ENCODE assay signal across 18 cellular contexts in the genomic region with DNA sequence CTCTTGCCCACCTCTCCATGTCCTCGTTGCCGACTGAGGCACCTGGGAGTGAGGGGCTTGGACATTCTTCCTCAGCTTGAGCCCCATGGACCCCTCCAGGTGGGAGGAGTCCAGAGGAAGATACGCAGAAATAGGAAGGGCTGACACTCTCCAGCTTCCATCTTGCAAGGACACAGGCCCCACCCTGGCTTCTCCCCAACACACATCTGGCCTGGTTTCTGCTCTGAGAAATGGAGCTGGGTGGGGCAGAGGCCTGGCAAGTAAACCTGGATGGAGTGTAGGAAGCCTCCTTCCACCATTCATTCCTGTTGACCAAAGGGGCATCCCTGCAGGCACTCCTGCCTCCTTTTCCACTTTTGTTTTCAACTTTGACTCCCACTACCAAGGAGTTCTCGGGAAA. TPM values are rescaled to one million over a fixed set of nuclear protein-coding genes. Genes with fewer than 3 reads are reported as not detected.
DNase-seq lines count a peak whose midpoint lies in the region; ATAC-seq and TF ChIP-seq lines count a peak whose summit lies in the region.
"Had no signal": no experiment of that assay in that cellular context is flagged by ENCODE, and none has a peak within 500 bp of the region (broad histone marks: within the 10 kb centered on the region; RNA-seq: fewer than 3 reads in every experiment).

No MANE protein-coding gene starts in this region.

- 0 out of 2 replicates have a peak overlapping the region, but pooled peaks have one; percentile 68 for H3K27ac ChIP-seq in GM23248
- peak overlapping the region; percentile 95 to 97 for H3K27ac ChIP-seq in ascending aorta
- H3K27ac ChIP-seq in gastroesophageal sphincter: peak overlapping the region in 3 of 4 donors; percentile 57 to 63 (median 60)
- peak overlapping the region; percentile 36 for H3K27ac ChIP-seq in temporal lobe (ENCODE audit: low read depth, low read length)
- no peak overlapping the region for H3K27ac ChIP-seq in CD4-positive, alpha-beta T cell (ENCODE audit: low read depth, low read length)
- H3K27ac ChIP-seq: HL-60 had no signal

- no peak for TF ChIP-seq POLR2A in gastroesophageal sphincter (IDR thresholded peaks at IDR 0.05)

- no peaks in the 10 kb centered on the region for H4K20me1 ChIP-seq in GM23248 (ENCODE audit: insufficient read depth)

- H3K36me3 Mint-ChIP-seq in CD4-positive, alpha-beta T cell (ENCODE audit: low read depth): no peaks in the 10 kb centered on the region
- H3K36me3 Mint-ChIP-seq: CD4-positive, alpha-beta memory T cell had no signal

- H3K4me1 Mint-ChIP-seq in CD4-positive, alpha-beta T cell (ENCODE audit: low read depth): no peaks in the 10 kb centered on the region
- H3K4me1 Mint-ChIP-seq: B cell had no signal

- no peaks in the 10 kb centered on the region for H3K9me3 Mint-ChIP-seq in CD4-positive, alpha-beta T cell
- H3K9me3 Mint-ChIP-seq: CD4-positive, alpha-beta memory T cell; HFFc6 had no signal

- 63 to 80% methylated on average over 4 of the region's 4 CpGs for WGBS in GM23248 (ENCODE audit: low coverage in 1 of 2, low lambda C conversion rate in 2 of 2, missing lambda C conversion rate in 2 of 2), 2 experiments
- WGBS in gastroesophageal sphincter (ENCODE audit: low coverage in 1 of 2), 2 donors: 100% methylated on average over 1 to 3 of the region's 4 CpGs

- H3K9me2 ChIP-seq in GM23248 (ENCODE audit: insufficient read depth): no peaks in the 10 kb centered on the region

- H3K4me3 ChIP-seq in GM23248 (no peak overlapping the region), ascending aorta (no peak overlapping the region), gastroesophageal sphincter (no peak overlapping the region)

- H2AFZ ChIP-seq in GM23248: no peak overlapping the region

- TF ChIP-seq CTCF in ascending aorta (IDR thresholded peaks at IDR 0.05) (no peak), gastroesophageal sphincter (IDR thresholded peaks at IDR 0.05) (no peak)
- TF ChIP-seq CTCF in CD4-positive, alpha-beta T cell (IDR thresholded peaks at IDR 0.05): no peak

- ATAC-seq in gastroesophageal sphincter: no peak
- ATAC-seq in CD4-positive, alpha-beta T cell (ENCODE audit: poor library complexity): no peak

- CTCF ChIA-PET in CD4-positive, alpha-beta T cell (lab: Charles Lee): interaction anchor here (1.5 kb wide), 1 partner anchor 16 kb away, joined by 4 read pairs; no protein-coding TSS in a partner anchor

- H3K27me3 ChIP-seq in GM23248 (replicated peaks; ENCODE audit: insufficient read depth) (no peaks in the 10 kb centered on the region), ascending aorta (no peaks in the 10 kb centered on the region), gastroesophageal sphincter (no peaks in the 10 kb centered on the region)
- no peaks in the 10 kb centered on the region for H3K27me3 ChIP-seq in CD4-positive, alpha-beta T cell (ENCODE audit: control insufficient read depth, insufficient read depth, low read length)

- H3K9me3 ChIP-seq in GM23248 (ENCODE audit: low read depth) (no peaks in the 10 kb centered on the region), ascending aorta (no peaks in the 10 kb centered on the region), gastroesophageal sphincter (no peaks in the 10 kb centered on the region)
- no peaks in the 10 kb centered on the region for H3K9me3 ChIP-seq in CD4-positive, alpha-beta T cell (ENCODE audit: control insufficient read depth, low read length)

- peaks cover 21% of the 10 kb centered on the region; the same call in 1 of the 2 replicates for H3F3A ChIP-seq in GM23248 (ENCODE audit: insufficient read depth)

- POLR2A ChIA-PET in CD4-positive, alpha-beta T cell (lab: Charles Lee): no interaction called here

- no peak overlapping the region for H3K4me2 ChIP-seq in GM23248 (ENCODE audit: unreplicated experiment)

- intact Hi-C loops in ascending aorta (cut with DNase I): no loop called here
- intact Hi-C loops in CD4-positive, alpha-beta T cell (cut with DNase I, micrococcal nuclease): no loop called here

- peaks cover 100% of the 10 kb centered on the region for H3K79me2 ChIP-seq in GM23248 (ENCODE audit: insufficient read depth)

- in situ Hi-C loops in GM23248 (cut with MboI): no loop called here

- H3K9ac ChIP-seq in GM23248: no peak overlapping the region

- H3K27ac Mint-ChIP-seq in CD4-positive, alpha-beta T cell: no peak overlapping the region
- H3K27ac Mint-ChIP-seq: B cell; CD4-positive, alpha-beta memory T cell; HFFc6 had no signal

- H3K4me1 ChIP-seq in GM23248 (ENCODE audit: insufficient read depth) (peaks cover 61% of the 10 kb centered on the region), ascending aorta (peaks cover 19 to 80% of the 10 kb centered on the region in 2 donors), gastroesophageal sphincter (peaks cover 3 to 100% (median 41%) of the 10 kb centered on the region in 3 donors)

- DNase-seq in GM23248 (no peak), ascending aorta (ENCODE audit: low spot score in 2 of 2) (no peak), occipital lobe (lab: John Stamatoyannopoulos, UW) (no peak), dedifferentiated amniotic fluid mesenchymal stem cell (ENCODE audit: extremely low spot score) (no peak)
- DNase-seq in CD4-positive, alpha-beta T cell: no peak
- DNase-seq: CD4-positive, alpha-beta memory T cell; DND-41; GDM1; GOT3; HFFc6; NCI-H1694; NCI-H2107; NCI-H345; NCI-H526 treated with DMSO at 0.1 percent for 48 hours had no signal

- no peaks in the 10 kb centered on the region for H3K27me3 Mint-ChIP-seq in CD4-positive, alpha-beta T cell

- no peak for TF ChIP-seq EP300 in gastroesophageal sphincter (IDR thresholded peaks at IDR 0.05)

- no peak overlapping the region for H3K4me3 Mint-ChIP-seq in CD4-positive, alpha-beta T cell
- H3K4me3 Mint-ChIP-seq: B cell; CD4-positive, alpha-beta memory T cell; HFFc6 had no signal

- H3K36me3 ChIP-seq in GM23248 (ENCODE audit: low read depth) (no peaks in the 10 kb centered on the region), ascending aorta (no peaks in the 10 kb centered on the region), gastroesophageal sphincter (peaks cover 0 to 9% of the 10 kb centered on the region in 2 donors)

RNA-seq across cellular contexts. Expression of gene NFIX, which starts 50.5 kb away (rescaled TPM):
- 71.0 and 81.4 TPM in 2 replicates for total RNA-seq in GM23248 (2014; rRNA removed; shearing (Covaris generic))
- polyA plus RNA-seq in GM23248 (2016; fragmentation: Nextera tagmentation; extraction: Ambion mirVana): 59.2 and 60.8 TPM in 2 replicates
- total RNA-seq in ascending aorta (76.5 TPM), gastroesophageal sphincter (100 to 1,000 TPM in 1 of 4 donors, 10 to 100 TPM in 3; 44.7 to 145 (median 72.4) TPM), temporal lobe (185 TPM), occipital lobe (124 TPM)
- total RNA-seq in CD4-positive, alpha-beta T cell: 1 to 10 TPM; 3.0 to 3.3 TPM

RNA-seq across cellular contexts. Expression of gene LYL1, which starts 56.8 kb away (rescaled TPM):
- total RNA-seq in GM23248 (2014; rRNA removed; shearing (Covaris generic)): not detected in 2 replicates
- 0.18 TPM in 1 of 2 replicates, not detected in the other for polyA plus RNA-seq in GM23248 (2016; fragmentation: Nextera tagmentation; extraction: Ambion mirVana)
- total RNA-seq in ascending aorta (46.7 TPM), gastroesophageal sphincter (10 to 100 TPM in 2 of 4 donors, 1 to 10 TPM in 2; 9.9 to 11.8 (median 10.8) TPM), temporal lobe (1.2 TPM), occipital lobe (3.3 TPM)
- 1 to 10 TPM; 1.9 to 2.1 TPM for total RNA-seq in CD4-positive, alpha-beta T cell

Comparison
In these comparisons a context has a peak if more than half of its experiments do, and no peak if none do; other contexts are left out.
1. RNA of gene NFIX, which starts 50.5 kb away (total RNA-seq): 185 TPM in temporal lobe (single experiment), 124 TPM in occipital lobe (single experiment), 44.7 to 145 TPM in gastroesophageal sphincter, 76.5 TPM in ascending aorta (single experiment) and 71.0 to 81.4 TPM in GM23248; 3.0 to 3.3 TPM in CD4-positive, alpha-beta T cell; every median in the first group is over 10 times any median in the second.